25 cellular contexts compared by ENCODE assay signal in genomic region chr5:172543484-172544298, GRCh38.
A peak's percentile ranks its signal among the peaks of the same experiment; 100 is the strongest.
DNase-seq lines count a peak whose midpoint lies in the region; ATAC-seq, FAIRE-seq and TF ChIP-seq lines count a peak whose summit lies in the region.
"Had no signal": no experiment of that assay in that cellular context is flagged by ENCODE, and none has a peak within 500 bp of the region (broad histone marks: within the 10 kb centered on the region; RNA-seq: fewer than 3 reads in every experiment).

No MANE protein-coding gene starts in this region.

- H3K27ac ChIP-seq in K562 (ENCODE audit: extremely low read depth, low read depth, low read length) (no peak overlapping the region), sigmoid colon (no peak overlapping the region)
- H3K27ac ChIP-seq: adrenal gland, parathyroid adenoma, RWPE1, suprapubic skin, vagina had no signal

- H3K9me1 ChIP-seq in K562 (ENCODE audit: control insufficient read depth, insufficient read depth, low read length), result no peaks in the 10 kb centered on the region

- no peak overlapping the region for H2AFZ ChIP-seq in K562 (ENCODE audit: low read depth, low read length)
- H2AFZ ChIP-seq: parathyroid adenoma had no signal

- ATAC-seq in K562, result no peak
- no peak for ATAC-seq in GM18502 (IDR thresholded peaks at IDR 0.05; ENCODE audit: poor library complexity, unreplicated experiment)
- ATAC-seq: sciatic nerve; stimulated activated naive B cell treated with anti-CD40 and anti-IgM and Interleukin-4, amounts not matched to agents 10 μg/mL and 1 μg/mL and 100 μg/mL, for 72 hours had no signal

- H3K9ac ChIP-seq in K562 (ENCODE audit: insufficient read depth in 1 of 2, low read depth in 2 of 2, low read length in 2 of 2), result no peak overlapping the region
- H3K9ac ChIP-seq: parathyroid adenoma had no signal

- CTCF ChIA-PET in K562 (lab: Yijun Ruan, JAX; ENCODE audit: low intra/inter-chr PET ratio), result no interaction called here

- H3K36me3 ChIP-seq in K562 (ENCODE audit: control insufficient read depth, insufficient read depth, low read length) (no peaks in the 10 kb centered on the region), sigmoid colon (no peaks in the 10 kb centered on the region)
- H3K36me3 ChIP-seq: adrenal gland, suprapubic skin, vagina had no signal

- TF ChIP-seq EP300 in K562 (IDR thresholded peaks at IDR 0.05; ENCODE audit: low read length), result no peak
- no peak for TF ChIP-seq EP300 in sigmoid colon (IDR thresholded peaks at IDR 0.05)

- WGBS in K562 (ENCODE audit: insufficient coverage, low coverage, missing lambda C conversion rate), result under 1% methylated on average over 11 of the region's 11 CpGs
- 89 to 92% methylated on average over 11 of the region's 11 CpGs for WGBS in sigmoid colon, 2 donors

- H4K20me1 ChIP-seq in K562 (replicated peaks; ENCODE audit: control insufficient read depth, insufficient read depth, low read length), result peaks cover 4% of the 10 kb centered on the region; the same call in 1 of the 2 replicates

- peaks cover 13 to 49% of the 10 kb centered on the region in 2 experiments; a peak in 3 of 5 replicates for H3K27me3 ChIP-seq in K562 (ENCODE audit: control insufficient read depth in 2 of 2, insufficient read depth in 2 of 2, low read length in 2 of 2)
- no peaks in the 10 kb centered on the region for H3K27me3 ChIP-seq in sigmoid colon
- H3K27me3 ChIP-seq: adrenal gland, vagina had no signal

- H3K9me3 ChIP-seq in K562 (replicated peaks; ENCODE audit: control insufficient read depth, insufficient read depth, low read depth, low read length) (no peaks in the 10 kb centered on the region), sigmoid colon (no peaks in the 10 kb centered on the region)
- H3K9me3 ChIP-seq: adrenal gland, suprapubic skin, vagina had no signal

- H3K4me3 ChIP-seq in K562 (no peak overlapping the region), sigmoid colon (no peak overlapping the region)
- H3K4me3 ChIP-seq: adrenal gland, lung, suprapubic skin, vagina had no signal

- H3K4me2 ChIP-seq in K562 (ENCODE audit: insufficient read depth, low read length), result no peak overlapping the region

- TF ChIP-seq RAD21 in K562 (CRISPR knock-in tag; conservative IDR thresholded peaks at IDR 0.05 in 1 of 2, IDR thresholded peaks at IDR 0.05 in 1 of 2), result no peak

- TF ChIP-seq POLR2A in K562 (conservative IDR thresholded peaks at IDR 0.05) (no peak), sigmoid colon (IDR thresholded peaks at IDR 0.05) (no peak)

- no TSS peak for BruUV-seq in K562 (replicated peaks; lab: Mats Ljungman, UMichigan)

- H3K4me1 ChIP-seq in K562 (replicated peaks in 1 of 2; ENCODE audit: control insufficient read depth in 2 of 2, insufficient read depth in 2 of 2, low read length in 2 of 2), result peaks cover 0 to 5% of the 10 kb centered on the region in 2 experiments; a peak in 1 of 5 replicates
- H3K4me1 ChIP-seq in sigmoid colon, result peaks cover 0 to 67% (median 60%) of the 10 kb centered on the region in 4 donors
- H3K4me1 ChIP-seq: parathyroid adenoma, vagina had no signal

- DNase-seq in NCI-H345 (lab: John Stamatoyannopoulos, UW), result peak; percentile 40
- no peak for DNase-seq in NCI-H345 treated with DMSO at 0.1 percent for 48 hours (lab: John Stamatoyannopoulos, UW; ENCODE audit: unreplicated experiment)
- DNase-seq in HTR-8/SVneo (ENCODE audit: insufficient read length, low spot score), result no peak
- DNase-seq in K562 (ENCODE audit: extremely low read depth in 1 of 4, low spot score in 3 of 4), result no peak
- DNase-seq in sigmoid colon, result peak; percentile 30
- DNase-seq in dedifferentiated amniotic fluid mesenchymal stem cell (ENCODE audit: extremely low spot score), result no peak
- DNase-seq in NCI-H2081 treated with DMSO at 0.1 percent for 48 hours (lab: John Stamatoyannopoulos, UW), result no peak
- DNase-seq: activated naive CD4-positive, alpha-beta T cell treated with Interleukin-2 at 50 U/mL for 16 hours; activated T-cell treated with anti-CD3 and anti-CD28 coated beads, Interleukin-2, amount 50 U/mL, for 48 hours; CD4-positive, CD25-positive, alpha-beta regulatory T cell; effector CD8-positive, alpha-beta T cell; stimulated activated CD4-positive, alpha-beta T cell treated with anti-CD3 and anti-CD28 coated beads, Interleukin-4, amount 100 ng/mL, for 4 hours; stimulated activated naive B cell treated with anti-CD40 and anti-IgM and Interleukin-4, amounts not matched to agents 10 μg/mL and 1 μg/mL and 100 μg/mL, for 72 hours had no signal

- intact Hi-C loops in K562 (cut with micrococcal nuclease) (no loop called here), sigmoid colon (cut with DNase I) (no loop called here)

- FAIRE-seq in HTR-8/SVneo (lab: Jason Lieb, UNC), result peak; percentile 58
- FAIRE-seq in K562 (lab: Jason Lieb, UNC), result no peak
- FAIRE-seq: A204.1, D721Med, GM12892, H1 had no signal

- in situ Hi-C loops in K562 (cut with MboI), result no loop called here

- H3K79me2 ChIP-seq in K562 (ENCODE audit: control insufficient read depth, insufficient read depth, low read length), result no peaks in the 10 kb centered on the region
- H3K79me2 ChIP-seq: parathyroid adenoma had no signal

- POLR2A ChIA-PET in K562 (lab: Yijun Ruan, JAX), result interaction anchor here (0.6 to 1.1 kb wide), 2 partner anchors 12 to 795 kb away, joined by 3 to 4 read pairs; no protein-coding TSS in a partner anchor

- TF ChIP-seq CTCF in K562 (IDR thresholded peaks at IDR 0.05 in 2 of 3, conservative IDR thresholded peaks at IDR 0.05 in 1 of 3; ENCODE audit: insufficient read depth in 2 of 3, low read depth in 1 of 3, low read length in 3 of 3) (no peak), sigmoid colon (IDR thresholded peaks at IDR 0.05) (no peak)

TF ChIP-seq in K562, 482 proteins besides CTCF, POLR2A, EP300 and RAD21 (continues in another document):
- no peak for TF ChIP-seq FOXJ3 (CRISPR knock-in tag; IDR thresholded peaks at IDR 0.05)
- TF ChIP-seq MEIS2 (IDR thresholded peaks at IDR 0.05; ENCODE audit: partially characterized antibody), result no peak
- no peak for TF ChIP-seq ZNF165 (CRISPR knock-in tag; IDR thresholded peaks at IDR 0.05; ENCODE audit: borderline replicate concordance)
- no peak for TF ChIP-seq HBP1 (CRISPR knock-in tag; IDR thresholded peaks at IDR 0.05)
- no peak for TF ChIP-seq HIVEP1 (CRISPR knock-in tag; IDR thresholded peaks at IDR 0.05)
- TF ChIP-seq GABPB2 (CRISPR knock-in tag; conservative IDR thresholded peaks at IDR 0.05), result no peak
- no peak for TF ChIP-seq CC2D1A (IDR thresholded peaks at IDR 0.05)
- TF ChIP-seq HNRNPL (IDR thresholded peaks at IDR 0.05; ENCODE audit: low read depth, low read length), result no peak
- 0 out of 2 replicates have a peak, but pooled peaks have one; percentile 27 for TF ChIP-seq RAD51 (IDR thresholded peaks at IDR 0.05; ENCODE audit: borderline replicate concordance, low read depth)
- no peak for TF ChIP-seq RBM14 (IDR thresholded peaks at IDR 0.05; ENCODE audit: borderline replicate concordance, insufficient read depth, low read depth, low read length)
- no peak for TF ChIP-seq ZNF224 (CRISPR knock-in tag; IDR thresholded peaks at IDR 0.05)
- TF ChIP-seq USF2 (CRISPR knock-in tag; IDR thresholded peaks at IDR 0.05), result peak; percentile 31; the same call in 1 of the 2 replicates
- TF ChIP-seq ZNF408 (CRISPR knock-in tag; IDR thresholded peaks at IDR 0.05; ENCODE audit: low read depth), result no peak
- TF ChIP-seq ARID3B (CRISPR knock-in tag; IDR thresholded peaks at IDR 0.05; ENCODE audit: borderline replicate concordance), result no peak
- no peak for TF ChIP-seq HOXB6 (CRISPR knock-in tag; IDR thresholded peaks at IDR 0.05; ENCODE audit: borderline replicate concordance)
- peak; percentile 54 for TF ChIP-seq USF1 (CRISPR knock-in tag; IDR thresholded peaks at IDR 0.05)
- peak; percentile 23; the same call in 1 of the 2 replicates for TF ChIP-seq BHLHE40 (IDR thresholded peaks at IDR 0.05; ENCODE audit: low read length)

Comparison
In these comparisons a context has a peak if more than half of its experiments do, and no peak if none do; other contexts are left out.
1. DNase-seq: peak in NCI-H345 (single experiment) and sigmoid colon (single experiment); none in NCI-H345 treated with DMSO at 0.1 percent for 48 hours (single experiment), HTR-8/SVneo (single experiment), K562 (0 of 4), dedifferentiated amniotic fluid mesenchymal stem cell (single experiment) and NCI-H2081 treated with DMSO at 0.1 percent for 48 hours (single experiment).